In genomic region chr1:15974855-15975254, GRCh38 we compare ENCODE assay signal across 8 cellular contexts. TPM values are rescaled to one million over a fixed set of nuclear protein-coding genes. Genes with fewer than 3 reads are reported as not detected.
A peak's percentile ranks its signal among the peaks of the same experiment; 100 is the strongest.
DNase-seq lines count a peak whose midpoint lies in the region; ATAC-seq and TF ChIP-seq lines count a peak whose summit lies in the region.

No MANE protein-coding gene starts in this region.

- in situ Hi-C loops in GM13977 (cut with MboI; ENCODE audit: low pct_unique_long_range_greater_than_20kb, low sequenced_read_pairs, unreplicated experiment): no loop called here

- H3K9me3 Mint-ChIP-seq in activated naive CD8-positive, alpha-beta T cell treated with anti-CD3 and anti-CD28 coated beads, Interleukin-2, amount 10 ng/mL, durations not matched to agents 7 days and 5 days: peaks cover under 1% of the 10 kb centered on the region
- peaks cover 4% of the 10 kb centered on the region for H3K9me3 Mint-ChIP-seq in memory B cell

- H3K4me3 Mint-ChIP-seq in activated naive CD8-positive, alpha-beta T cell treated with anti-CD3 and anti-CD28 coated beads, Interleukin-2, amount 10 ng/mL, durations not matched to agents 7 days and 5 days: peak overlapping the region; percentile 85
- peak overlapping the region; percentile 98 for H3K4me3 Mint-ChIP-seq in memory B cell

- H3K4me1 ChIP-seq in urinary bladder (ENCODE audit: insufficient read depth): no peaks in the 10 kb centered on the region

- peak; percentile 70 for DNase-seq in GM13977 (ENCODE audit: low spot score)
- no peak for DNase-seq in activated naive CD8-positive, alpha-beta T cell treated with anti-CD3 and anti-CD28 coated beads, Interleukin-2, amount 10 ng/mL, durations not matched to agents 7 days and 5 days
- DNase-seq in memory B cell (ENCODE audit: low spot score in 2 of 2): no peak
- no peak for DNase-seq in hepatic stellate cell (ENCODE audit: low spot score)
- no peak for DNase-seq in NCI-H69 (lab: John Stamatoyannopoulos, UW)

- peaks cover 24% of the 10 kb centered on the region for H3K36me3 Mint-ChIP-seq in activated naive CD8-positive, alpha-beta T cell treated with anti-CD3 and anti-CD28 coated beads, Interleukin-2, amount 10 ng/mL, durations not matched to agents 7 days and 5 days
- H3K36me3 Mint-ChIP-seq in memory B cell: peaks cover 22% of the 10 kb centered on the region

- no peak for TF ChIP-seq CTCF in GM13977 (IDR thresholded peaks at IDR 0.05; ENCODE audit: extremely low read depth, insufficient read depth, missing control alignments)

- POLR2A ChIA-PET in activated naive CD8-positive, alpha-beta T cell treated with anti-CD3 and anti-CD28 coated beads, Interleukin-2, amount 10 ng/mL, durations not matched to agents 7 days and 5 days (lab: Charles Lee): interaction anchor here (1.5 to 2.2 kb wide), 4 partner anchors 8 to 129 kb away, joined by 3 to 13 read pairs (median 6); no protein-coding TSS in a partner anchor

- ATAC-seq in HG03064 (IDR thresholded peaks at IDR 0.05; ENCODE audit: low read depth, unreplicated experiment) (peak; percentile 23), memory B cell (ENCODE audit: low read depth) (peak; percentile 27), HG02763 (IDR thresholded peaks at IDR 0.05; ENCODE audit: unreplicated experiment) (no peak)
- ATAC-seq in activated naive CD8-positive, alpha-beta T cell treated with anti-CD3 and anti-CD28 coated beads, Interleukin-2, amount 10 ng/mL, durations not matched to agents 7 days and 5 days (ENCODE audit: low read depth): no peak

- H3K27me3 Mint-ChIP-seq in activated naive CD8-positive, alpha-beta T cell treated with anti-CD3 and anti-CD28 coated beads, Interleukin-2, amount 10 ng/mL, durations not matched to agents 7 days and 5 days: no peaks in the 10 kb centered on the region
- no peaks in the 10 kb centered on the region for H3K27me3 Mint-ChIP-seq in memory B cell

- WGBS in urinary bladder: 47% methylated on average over 9 of the region's 9 CpGs

- H3K27ac ChIP-seq in urinary bladder (ENCODE audit: low read depth): no peak overlapping the region

- H3K4me1 Mint-ChIP-seq in activated naive CD8-positive, alpha-beta T cell treated with anti-CD3 and anti-CD28 coated beads, Interleukin-2, amount 10 ng/mL, durations not matched to agents 7 days and 5 days: peaks cover 20% of the 10 kb centered on the region
- H3K4me1 Mint-ChIP-seq in memory B cell: peaks cover 22% of the 10 kb centered on the region

- peak overlapping the region; percentile 83 for H3K4me3 ChIP-seq in urinary bladder (ENCODE audit: low read depth, low read length)

- no peaks in the 10 kb centered on the region for H3K36me3 ChIP-seq in urinary bladder (ENCODE audit: insufficient read depth)

- H3K27ac Mint-ChIP-seq in activated naive CD8-positive, alpha-beta T cell treated with anti-CD3 and anti-CD28 coated beads, Interleukin-2, amount 10 ng/mL, durations not matched to agents 7 days and 5 days: peak overlapping the region; percentile 20
- H3K27ac Mint-ChIP-seq in memory B cell: peak overlapping the region; percentile 98

RNA-seq across cellular contexts. Expression of gene ZBTB17, which starts 1.0 kb away (rescaled TPM):
- total RNA-seq in activated naive CD8-positive, alpha-beta T cell treated with anti-CD3 and anti-CD28 coated beads, Interleukin-2, amount 10 ng/mL, durations not matched to agents 7 days and 5 days: 10 to 100 TPM; 46.4 to 47.6 TPM
- 17.1 TPM for total RNA-seq in urinary bladder
- 30.4 TPM for polyA plus RNA-seq in urinary bladder

RNA-seq across cellular contexts. Expression of gene SRARP, which starts 29.2 kb away (rescaled TPM):
- not detected for total RNA-seq in activated naive CD8-positive, alpha-beta T cell treated with anti-CD3 and anti-CD28 coated beads, Interleukin-2, amount 10 ng/mL, durations not matched to agents 7 days and 5 days
- not detected for total RNA-seq in urinary bladder
- 0.03 TPM for polyA plus RNA-seq in urinary bladder

RNA-seq across cellular contexts. Expression of gene HSPB7, which starts 43.0 kb away (rescaled TPM):
- not detected for total RNA-seq in activated naive CD8-positive, alpha-beta T cell treated with anti-CD3 and anti-CD28 coated beads, Interleukin-2, amount 10 ng/mL, durations not matched to agents 7 days and 5 days
- 13.0 TPM for total RNA-seq in urinary bladder
- polyA plus RNA-seq in urinary bladder: 144 TPM

RNA-seq across cellular contexts. Expression of gene CLCNKA, which starts 47.0 kb away (rescaled TPM):
- total RNA-seq in activated naive CD8-positive, alpha-beta T cell treated with anti-CD3 and anti-CD28 coated beads, Interleukin-2, amount 10 ng/mL, durations not matched to agents 7 days and 5 days: not detected
- not detected for total RNA-seq in urinary bladder
- 0.09 TPM for polyA plus RNA-seq in urinary bladder

Comparison
In these comparisons a context has a peak if more than half of its experiments do, and no peak if none do; other contexts are left out.
1. ATAC-seq: peak in HG03064 (single experiment) and memory B cell (single experiment); none in activated naive CD8-positive, alpha-beta T cell treated with anti-CD3 and anti-CD28 coated beads, Interleukin-2, amount 10 ng/mL, durations not matched to agents 7 days and 5 days (single experiment) and HG02763 (single experiment).
2. RNA of gene HSPB7, which starts 43.0 kb away (total RNA-seq): 13.0 TPM in urinary bladder (single experiment); not detected in activated naive CD8-positive, alpha-beta T cell treated with anti-CD3 and anti-CD28 coated beads, Interleukin-2, amount 10 ng/mL, durations not matched to agents 7 days and 5 days; every median in the first group is over 10 times any median in the second.